Comparison of ENCODE assay signal across 10 cellular contexts in genomic region chr10:114403545-114404161, GRCh38. TPM values are rescaled to one million over a fixed set of nuclear protein-coding genes. Genes with fewer than 3 reads are reported as not detected.
A peak's percentile ranks its signal among the peaks of the same experiment; 100 is the strongest.
DNase-seq lines count a peak whose midpoint lies in the region; ATAC-seq and TF ChIP-seq lines count a peak whose summit lies in the region.
"Had no signal": no experiment of that assay in that cellular context is flagged by ENCODE, and none has a peak within 500 bp of the region (broad histone marks: within the 10 kb centered on the region; RNA-seq: fewer than 3 reads in every experiment).

No MANE protein-coding gene starts in this region.

- ATAC-seq in GM21515 (IDR thresholded peaks at IDR 0.05; ENCODE audit: unreplicated experiment): no peak

- CTCF ChIA-PET in activated CD4-positive, alpha-beta memory T cell treated with anti-CD3 and anti-CD28 coated beads for 36 hours (lab: Charles Lee): interaction anchor here (2.1 kb wide), 1 partner anchor 100 kb away, joined by 8 read pairs; no protein-coding TSS in a partner anchor
- CTCF ChIA-PET in activated CD4-positive, alpha-beta memory T cell treated with anti-CD3 and anti-CD28 coated beads, Interleukin-2, amount 10 ng/mL, durations not matched to agents 7 days and 5 days (lab: Charles Lee): interaction anchor here (1.3 kb wide), 2 partner anchors 9 to 100 kb away, joined by 3 to 9 read pairs; no protein-coding TSS in a partner anchor

- H3K36me3 ChIP-seq in mesendoderm (ENCODE audit: control insufficient read depth, insufficient read depth, low read length) (no peaks in the 10 kb centered on the region), uterus (no peaks in the 10 kb centered on the region)

- no peak overlapping the region for H3K23ac ChIP-seq in mesendoderm (ENCODE audit: low read length)

- H3K27ac ChIP-seq in coronary artery (peak overlapping the region; percentile 33 to 74), mesendoderm (ENCODE audit: low read depth, low read length) (no peak overlapping the region), uterus (peak overlapping the region; percentile 84 to 95)

- no peaks in the 10 kb centered on the region for H3K4me1 ChIP-seq in mesendoderm (ENCODE audit: control insufficient read depth, low read depth, low read length)
- H3K4me1 ChIP-seq in uterus: peaks cover 11 to 12% of the 10 kb centered on the region in 2 donors

- H3K79me1 ChIP-seq in mesendoderm (ENCODE audit: low read length): no peaks in the 10 kb centered on the region

- no peak overlapping the region for H2BK5ac ChIP-seq in mesendoderm (ENCODE audit: low read length)

- H3K9me3 ChIP-seq in uterus: no peaks in the 10 kb centered on the region

- H3K27me3 ChIP-seq in mesendoderm (ENCODE audit: insufficient read depth, low read length, poor library complexity) (peaks cover 4% of the 10 kb centered on the region), uterus (no peaks in the 10 kb centered on the region)

- H4K8ac ChIP-seq in mesendoderm (ENCODE audit: low read depth, low read length): no peak overlapping the region

- H3K18ac ChIP-seq in mesendoderm (ENCODE audit: low read length): peak overlapping the region; percentile 32

- no CpG with 5 or more reads among the region's 44 CpGs for WGBS in mesendoderm (ENCODE audit: extremely low coverage, insufficient coverage, low lambda C conversion rate)

- H3K4ac ChIP-seq in mesendoderm (ENCODE audit: low read depth, low read length): no peak overlapping the region

- TF ChIP-seq POLR2A in uterus (IDR thresholded peaks at IDR 0.05): no peak

- H4K5ac ChIP-seq in mesendoderm (ENCODE audit: low read length): no peak overlapping the region

- peaks cover 12% of the 10 kb centered on the region for H3K4me1 Mint-ChIP-seq in activated CD4-positive, alpha-beta memory T cell treated with anti-CD3 and anti-CD28 coated beads for 36 hours (ENCODE audit: low read depth)
- H3K4me1 Mint-ChIP-seq in activated CD4-positive, alpha-beta memory T cell treated with anti-CD3 and anti-CD28 coated beads, Interleukin-2, amount 10 ng/mL, durations not matched to agents 7 days and 5 days: peaks cover 7% of the 10 kb centered on the region
- peaks cover 7% of the 10 kb centered on the region; the same call in 1 of the 2 replicates for H3K4me1 Mint-ChIP-seq in HFFc6 (ENCODE audit: low read depth)

- peak overlapping the region; percentile 7 for H3K4me3 Mint-ChIP-seq in activated CD4-positive, alpha-beta memory T cell treated with anti-CD3 and anti-CD28 coated beads for 36 hours
- H3K4me3 Mint-ChIP-seq in activated CD4-positive, alpha-beta memory T cell treated with anti-CD3 and anti-CD28 coated beads, Interleukin-2, amount 10 ng/mL, durations not matched to agents 7 days and 5 days: no peak overlapping the region
- no peak overlapping the region for H3K4me3 Mint-ChIP-seq in HFFc6

- no peaks in the 10 kb centered on the region for H3K9me3 Mint-ChIP-seq in activated CD4-positive, alpha-beta memory T cell treated with anti-CD3 and anti-CD28 coated beads for 36 hours
- no peaks in the 10 kb centered on the region for H3K9me3 Mint-ChIP-seq in activated CD4-positive, alpha-beta memory T cell treated with anti-CD3 and anti-CD28 coated beads, Interleukin-2, amount 10 ng/mL, durations not matched to agents 7 days and 5 days
- H3K9me3 Mint-ChIP-seq in HFFc6: no peaks in the 10 kb centered on the region; the same call in 1 of the 2 replicates

- no peak overlapping the region for H2BK15ac ChIP-seq in mesendoderm (replicated peaks; ENCODE audit: low read depth)

- no peaks in the 10 kb centered on the region for H3K36me3 Mint-ChIP-seq in activated CD4-positive, alpha-beta memory T cell treated with anti-CD3 and anti-CD28 coated beads for 36 hours
- H3K36me3 Mint-ChIP-seq in activated CD4-positive, alpha-beta memory T cell treated with anti-CD3 and anti-CD28 coated beads, Interleukin-2, amount 10 ng/mL, durations not matched to agents 7 days and 5 days (ENCODE audit: low read depth): no peaks in the 10 kb centered on the region
- no peaks in the 10 kb centered on the region for H3K36me3 Mint-ChIP-seq in HFFc6 (ENCODE audit: low read depth)

- peak overlapping the region; percentile 95 for H3K4me2 ChIP-seq in mesendoderm (ENCODE audit: low read length)

- peak overlapping the region; percentile 60 for H3K56ac ChIP-seq in mesendoderm (ENCODE audit: low read length)

- H3K27ac Mint-ChIP-seq in activated CD4-positive, alpha-beta memory T cell treated with anti-CD3 and anti-CD28 coated beads for 36 hours: no peak overlapping the region
- no peak overlapping the region for H3K27ac Mint-ChIP-seq in activated CD4-positive, alpha-beta memory T cell treated with anti-CD3 and anti-CD28 coated beads, Interleukin-2, amount 10 ng/mL, durations not matched to agents 7 days and 5 days
- no peak overlapping the region for H3K27ac Mint-ChIP-seq in HFFc6

- no peak overlapping the region for H2BK120ac ChIP-seq in mesendoderm (ENCODE audit: low read depth, low read length)

- POLR2A ChIA-PET in activated CD4-positive, alpha-beta memory T cell treated with anti-CD3 and anti-CD28 coated beads for 36 hours (lab: Charles Lee): no interaction called here
- POLR2A ChIA-PET in activated CD4-positive, alpha-beta memory T cell treated with anti-CD3 and anti-CD28 coated beads, Interleukin-2, amount 10 ng/mL, durations not matched to agents 7 days and 5 days (lab: Charles Lee): no interaction called here

- TF ChIP-seq CTCF in coronary artery (IDR thresholded peaks at IDR 0.05) (no peak), uterus (IDR thresholded peaks at IDR 0.05) (peak; percentile 33 to 43 (median 38)), HFFc6 (IDR thresholded peaks at IDR 0.05) (no peak; the same call in 1 of the 2 replicates)

- peaks cover 58% of the 10 kb centered on the region for H3K27me3 Mint-ChIP-seq in activated CD4-positive, alpha-beta memory T cell treated with anti-CD3 and anti-CD28 coated beads for 36 hours
- peaks cover 75% of the 10 kb centered on the region for H3K27me3 Mint-ChIP-seq in activated CD4-positive, alpha-beta memory T cell treated with anti-CD3 and anti-CD28 coated beads, Interleukin-2, amount 10 ng/mL, durations not matched to agents 7 days and 5 days
- H3K27me3 Mint-ChIP-seq in HFFc6 (ENCODE audit: insufficient read depth): peaks cover 55% of the 10 kb centered on the region

- no peaks in the 10 kb centered on the region for H3K79me2 ChIP-seq in mesendoderm (ENCODE audit: control insufficient read depth, insufficient read depth, low read length)

- H3K9ac ChIP-seq in mesendoderm (ENCODE audit: low read length): peak overlapping the region; percentile 61

- no peak overlapping the region for H2AK5ac ChIP-seq in mesendoderm (ENCODE audit: low read length)

- intact Hi-C loops in activated CD4-positive, alpha-beta memory T cell treated with anti-CD3 and anti-CD28 coated beads for 36 hours (cut with micrococcal nuclease): loop anchor here (5.0 kb wide), 1 partner anchor 101 kb away; no protein-coding TSS in a partner anchor
- intact Hi-C loops in uterus (cut with DNase I; ENCODE audit: low total_unique reads): loop anchor here (10.0 kb wide), 1 partner anchor 99 kb away; no protein-coding TSS in a partner anchor

- DNase-seq in activated CD4-positive, alpha-beta memory T cell treated with anti-CD3 and anti-CD28 coated beads for 36 hours: no peak
- no peak for DNase-seq in activated CD4-positive, alpha-beta memory T cell treated with anti-CD3 and anti-CD28 coated beads, Interleukin-2, amount 10 ng/mL, durations not matched to agents 7 days and 5 days
- DNase-seq in coronary artery (ENCODE audit: low spot score): no peak
- peak; percentile 62 for DNase-seq in mesendoderm
- peak; percentile 59 to 67 for DNase-seq in uterus
- no peak for DNase-seq in HFFc6
- DNase-seq in NCI-H187 (lab: John Stamatoyannopoulos, UW): no peak
- DNase-seq: DND-41, NCI-H226 had no signal

- H3K4me3 ChIP-seq in coronary artery (peak overlapping the region; percentile 84), mesendoderm (ENCODE audit: low read length) (peak overlapping the region; percentile 35), uterus (peak overlapping the region; percentile 62 to 79)

RNA-seq across cellular contexts. Expression of gene AFAP1L2, which starts 0.6 kb away (rescaled TPM):
- 1 to 10 TPM; 1.1 to 1.2 TPM for total RNA-seq in activated CD4-positive, alpha-beta memory T cell treated with anti-CD3 and anti-CD28 coated beads for 36 hours
- 1 to 10 TPM; 1.5 to 1.9 TPM for total RNA-seq in activated CD4-positive, alpha-beta memory T cell treated with anti-CD3 and anti-CD28 coated beads, Interleukin-2, amount 10 ng/mL, durations not matched to agents 7 days and 5 days
- 2.5 TPM for polyA plus RNA-seq in mesendoderm (2013, experiment 1 of 2)
- 2.6 TPM for polyA plus RNA-seq in mesendoderm (2013, experiment 2 of 2)
- 10 to 100 TPM; 28.4 to 86.6 (median 48.6) TPM for total RNA-seq in uterus
- total RNA-seq in HFFc6 (2021; fragmentation: NEBNext Ultra II Directional; extraction: Animal tissue kit (Norgen Biotek cat#: 25700)): under 1 TPM in 2 of 6 experiments, not detected in 4; 0.07 to 0.09 TPM

Comparison
In these comparisons a context has a peak if more than half of its experiments do, and no peak if none do; other contexts are left out.
1. DNase-seq: peak in mesendoderm (single experiment) and uterus (2 of 2); none in activated CD4-positive, alpha-beta memory T cell treated with anti-CD3 and anti-CD28 coated beads for 36 hours (single experiment), activated CD4-positive, alpha-beta memory T cell treated with anti-CD3 and anti-CD28 coated beads, Interleukin-2, amount 10 ng/mL, durations not matched to agents 7 days and 5 days (single experiment), coronary artery (single experiment), HFFc6 (single experiment) and NCI-H187 (0 of 2).
2. CTCF ChIP-seq: peak in uterus (4 of 4); none in coronary artery (single experiment) and HFFc6 (single experiment).
3. RNA of gene AFAP1L2, which starts 0.6 kb away (total RNA-seq): 28.4 to 86.6 TPM in uterus; 1.5 to 1.9 TPM in activated CD4-positive, alpha-beta memory T cell treated with anti-CD3 and anti-CD28 coated beads, Interleukin-2, amount 10 ng/mL, durations not matched to agents 7 days and 5 days, 1.1 to 1.2 TPM in activated CD4-positive, alpha-beta memory T cell treated with anti-CD3 and anti-CD28 coated beads for 36 hours and 0.07 to 0.09 TPM in HFFc6; every median in the first group is over 10 times any median in the second.
4. Peak in every context shown above with its lines, with median percentiles within 50 percentile points of each other: H3K4me3 ChIP-seq.